Comparison of ENCODE assay signal across 1 cellular context in the genomic region with DNA sequence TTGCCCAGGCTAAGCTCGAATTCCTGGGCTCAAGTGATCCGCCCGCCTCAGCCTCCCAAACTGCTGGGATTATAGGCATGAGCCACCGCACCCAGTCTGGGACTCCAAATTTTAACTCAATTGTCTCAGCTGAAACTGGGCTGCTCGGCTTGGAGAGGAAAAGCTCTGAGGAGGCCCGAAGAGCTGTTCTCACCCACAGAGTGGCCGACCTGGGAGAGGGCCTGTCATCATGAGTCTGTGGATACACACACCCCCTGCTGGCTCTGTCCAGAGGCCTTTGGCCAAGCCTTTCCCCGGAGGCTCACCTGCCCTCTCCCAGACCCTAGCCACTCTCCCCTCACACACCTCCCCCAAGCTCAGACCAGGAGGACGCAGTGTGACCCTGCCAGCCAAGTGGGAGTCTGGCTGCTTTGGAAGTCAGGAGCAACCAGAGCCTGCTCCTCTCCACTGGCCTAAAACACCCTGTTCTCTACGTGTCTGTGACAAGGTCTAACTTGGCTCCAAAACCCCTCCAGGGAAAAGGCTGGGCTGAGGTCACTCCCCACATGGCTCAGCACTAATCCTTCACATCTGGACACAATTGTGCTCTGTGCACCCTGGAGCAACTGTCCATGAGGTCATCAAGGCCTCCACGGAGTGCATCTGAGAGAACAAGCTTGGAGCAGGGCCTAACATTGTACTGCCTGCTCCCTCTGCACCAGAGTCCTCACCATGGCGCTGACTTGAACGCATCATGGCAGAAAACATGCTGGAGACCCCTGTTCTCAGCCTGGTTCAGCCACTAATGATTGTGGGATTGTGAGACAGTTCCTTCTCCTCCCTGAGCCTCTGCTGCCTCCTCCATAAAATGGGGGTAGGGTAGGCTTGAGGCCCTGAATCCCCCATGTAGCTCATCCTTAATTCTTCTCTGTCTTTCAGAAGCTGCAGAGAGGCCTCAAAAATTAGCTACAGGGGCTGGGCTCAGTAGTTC.
TF ChIP-seq lines count a peak whose summit lies in the region.

No MANE protein-coding gene starts in this region.

TF ChIP-seq in HepG2, 621 proteins besides CTCF, POLR2A, EP300 and RAD21 (continued from another document):
- TF ChIP-seq, protein P1, sequence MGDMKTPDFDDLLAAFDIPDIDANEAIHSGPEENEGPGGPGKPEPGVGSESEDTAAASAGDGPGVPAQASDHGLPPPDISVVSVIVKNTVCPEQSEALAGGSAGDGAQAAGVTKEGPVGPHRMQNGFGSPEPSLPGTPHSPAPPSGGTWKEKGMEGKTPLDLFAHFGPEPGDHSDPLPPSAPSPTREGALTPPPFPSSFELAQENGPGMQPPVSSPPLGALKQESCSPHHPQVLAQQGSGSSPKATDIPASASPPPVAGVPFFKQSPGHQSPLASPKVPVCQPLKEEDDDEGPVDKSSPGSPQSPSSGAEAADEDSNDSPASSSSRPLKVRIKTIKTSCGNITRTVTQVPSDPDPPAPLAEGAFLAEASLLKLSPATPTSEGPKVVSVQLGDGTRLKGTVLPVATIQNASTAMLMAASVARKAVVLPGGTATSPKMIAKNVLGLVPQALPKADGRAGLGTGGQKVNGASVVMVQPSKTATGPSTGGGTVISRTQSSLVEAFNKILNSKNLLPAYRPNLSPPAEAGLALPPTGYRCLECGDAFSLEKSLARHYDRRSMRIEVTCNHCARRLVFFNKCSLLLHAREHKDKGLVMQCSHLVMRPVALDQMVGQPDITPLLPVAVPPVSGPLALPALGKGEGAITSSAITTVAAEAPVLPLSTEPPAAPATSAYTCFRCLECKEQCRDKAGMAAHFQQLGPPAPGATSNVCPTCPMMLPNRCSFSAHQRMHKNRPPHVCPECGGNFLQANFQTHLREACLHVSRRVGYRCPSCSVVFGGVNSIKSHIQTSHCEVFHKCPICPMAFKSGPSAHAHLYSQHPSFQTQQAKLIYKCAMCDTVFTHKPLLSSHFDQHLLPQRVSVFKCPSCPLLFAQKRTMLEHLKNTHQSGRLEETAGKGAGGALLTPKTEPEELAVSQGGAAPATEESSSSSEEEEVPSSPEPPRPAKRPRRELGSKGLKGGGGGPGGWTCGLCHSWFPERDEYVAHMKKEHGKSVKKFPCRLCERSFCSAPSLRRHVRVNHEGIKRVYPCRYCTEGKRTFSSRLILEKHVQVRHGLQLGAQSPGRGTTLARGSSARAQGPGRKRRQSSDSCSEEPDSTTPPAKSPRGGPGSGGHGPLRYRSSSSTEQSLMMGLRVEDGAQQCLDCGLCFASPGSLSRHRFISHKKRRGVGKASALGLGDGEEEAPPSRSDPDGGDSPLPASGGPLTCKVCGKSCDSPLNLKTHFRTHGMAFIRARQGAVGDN (CRISPR knock-in tag; IDR thresholded peaks at IDR 0.05), result 0 out of 2 replicates have a peak, but pooled peaks have one; percentile 12
